Comparison of ENCODE assay signal across 12 cellular contexts in genomic region chr13:62524061-62524460, GRCh38.
DNase-seq lines count a peak whose midpoint lies in the region; ATAC-seq and FAIRE-seq lines count a peak whose summit lies in the region.
"Had no signal": no experiment of that assay in that cellular context is flagged by ENCODE, and none has a peak within 500 bp of the region (broad histone marks: within the 10 kb centered on the region; RNA-seq: fewer than 3 reads in every experiment).

No MANE protein-coding gene starts in this region.

- DNase-seq in stimulated activated effector memory CD8-positive, alpha-beta T cell treated with anti-CD3 and anti-CD28 coated beads, Interleukin-12 subunit alpha, Interleukin-12 subunit beta, amount 100 ng/mL, for 72 hours (ENCODE audit: low spot score in 2 of 2), result no peak
- DNase-seq in HTR-8/SVneo (ENCODE audit: insufficient read length, low spot score), result no peak
- DNase-seq in EL, result no peak
- no peak for DNase-seq in RKO (ENCODE audit: low spot score)
- DNase-seq: activated naive CD8-positive, alpha-beta T cell treated with anti-CD3 and anti-CD28 coated beads, Interleukin-2, amount 50 U/mL, for 24 hours; colonic mucosa; stimulated activated naive CD8-positive, alpha-beta T cell treated with anti-CD3 and anti-CD28 coated beads, Interleukin-15, Interleukin-2, amounts not matched to agents 100 U/mL and 50 U/mL, for 24 hours had no signal

- no peak for FAIRE-seq in HTR-8/SVneo (lab: Jason Lieb, UNC)

- no peak overlapping the region for H3K27ac Mint-ChIP-seq in stimulated activated effector memory CD8-positive, alpha-beta T cell treated with anti-CD3 and anti-CD28 coated beads, Interleukin-12 subunit alpha, Interleukin-12 subunit beta, amount 100 ng/mL, for 72 hours
- H3K27ac Mint-ChIP-seq: activated naive CD8-positive, alpha-beta T cell treated with anti-CD3 and anti-CD28 coated beads, Interleukin-2, amount 50 U/mL, for 24 hours; B cell had no signal

- peaks cover 14% of the 10 kb centered on the region for H3K9me3 Mint-ChIP-seq in stimulated activated effector memory CD8-positive, alpha-beta T cell treated with anti-CD3 and anti-CD28 coated beads, Interleukin-12 subunit alpha, Interleukin-12 subunit beta, amount 100 ng/mL, for 72 hours
- H3K9me3 Mint-ChIP-seq: activated naive CD8-positive, alpha-beta T cell treated with anti-CD3 and anti-CD28 coated beads, Interleukin-2, amount 50 U/mL, for 24 hours had no signal

- no peak overlapping the region for H3K4me3 Mint-ChIP-seq in stimulated activated effector memory CD8-positive, alpha-beta T cell treated with anti-CD3 and anti-CD28 coated beads, Interleukin-12 subunit alpha, Interleukin-12 subunit beta, amount 100 ng/mL, for 72 hours
- H3K4me3 Mint-ChIP-seq: activated naive CD8-positive, alpha-beta T cell treated with anti-CD3 and anti-CD28 coated beads, Interleukin-2, amount 50 U/mL, for 24 hours; B cell had no signal

- H3K4me1 Mint-ChIP-seq in stimulated activated effector memory CD8-positive, alpha-beta T cell treated with anti-CD3 and anti-CD28 coated beads, Interleukin-12 subunit alpha, Interleukin-12 subunit beta, amount 100 ng/mL, for 72 hours, result no peaks in the 10 kb centered on the region
- H3K4me1 Mint-ChIP-seq: activated naive CD8-positive, alpha-beta T cell treated with anti-CD3 and anti-CD28 coated beads, Interleukin-2, amount 50 U/mL, for 24 hours; B cell had no signal

- no peaks in the 10 kb centered on the region for H3K36me3 Mint-ChIP-seq in stimulated activated effector memory CD8-positive, alpha-beta T cell treated with anti-CD3 and anti-CD28 coated beads, Interleukin-12 subunit alpha, Interleukin-12 subunit beta, amount 100 ng/mL, for 72 hours

- peak; percentile 86 for ATAC-seq in GM18858 (IDR thresholded peaks at IDR 0.05; ENCODE audit: unreplicated experiment)
- peak; percentile 84 for ATAC-seq in GM21515 (IDR thresholded peaks at IDR 0.05; ENCODE audit: unreplicated experiment)
- peak; percentile 77 for ATAC-seq in HG02938 (IDR thresholded peaks at IDR 0.05; ENCODE audit: unreplicated experiment)
- ATAC-seq in HG03520 (IDR thresholded peaks at IDR 0.05; ENCODE audit: unreplicated experiment), result peak; percentile 85
- ATAC-seq in stimulated activated effector memory CD8-positive, alpha-beta T cell treated with anti-CD3 and anti-CD28 coated beads, Interleukin-12 subunit alpha, Interleukin-12 subunit beta, amount 100 ng/mL, for 72 hours, result no peak
- ATAC-seq: activated naive CD8-positive, alpha-beta T cell treated with anti-CD3 and anti-CD28 coated beads, Interleukin-2, amount 50 U/mL, for 24 hours; stimulated activated naive CD8-positive, alpha-beta T cell treated with anti-CD3 and anti-CD28 coated beads, Interleukin-15, Interleukin-2, amounts not matched to agents 100 U/mL and 50 U/mL, for 24 hours had no signal
